Comparison of ENCODE assay signal across 11 cellular contexts in genomic region chr17:76191891-76192290, GRCh38. TPM values are rescaled to one million over a fixed set of nuclear protein-coding genes. Genes with fewer than 3 reads are reported as not detected.
A peak's percentile ranks its signal among the peaks of the same experiment; 100 is the strongest.
DNase-seq lines count a peak whose midpoint lies in the region; ATAC-seq, FAIRE-seq and TF ChIP-seq lines count a peak whose summit lies in the region.
"Had no signal": no experiment of that assay in that cellular context is flagged by ENCODE, and none has a peak within 500 bp of the region (broad histone marks: within the 10 kb centered on the region; RNA-seq: fewer than 3 reads in every experiment).

No MANE protein-coding gene starts in this region.

- no peak overlapping the region for H3K27ac ChIP-seq in HepG2 (ENCODE audit: extremely low read length, insufficient read depth, low read length)
- H3K27ac ChIP-seq in body of pancreas = no peak overlapping the region
- peak overlapping the region in 1 of 10 donors; percentile 65 for H3K27ac ChIP-seq in heart right ventricle
- H3K27ac ChIP-seq: ovary had no signal

- H3K9me3 ChIP-seq in HepG2 (ENCODE audit: low read length) (no peaks in the 10 kb centered on the region), body of pancreas (no peaks in the 10 kb centered on the region), heart right ventricle (no peaks in the 10 kb centered on the region)
- H3K9me3 ChIP-seq: ovary had no signal

- H3K27me3 ChIP-seq in HepG2 (ENCODE audit: control insufficient read depth in 1 of 2, insufficient read depth in 2 of 2, low read length in 2 of 2) = peaks cover 0 to 2% of the 10 kb centered on the region in 2 experiments; a peak in 2 of 5 replicates
- H3K27me3 ChIP-seq in body of pancreas = no peaks in the 10 kb centered on the region
- no peaks in the 10 kb centered on the region for H3K27me3 ChIP-seq in heart right ventricle
- H3K27me3 ChIP-seq: ovary had no signal

- TF ChIP-seq EP300 in HepG2 (IDR thresholded peaks at IDR 0.05; ENCODE audit: low read depth in 2 of 2, low read length in 2 of 2) (no peak), HepG2 (CRISPR knock-in tag; IDR thresholded peaks at IDR 0.05; ENCODE audit: borderline replicate concordance) (no peak)

- H3K4me3 ChIP-seq in HepG2 (replicated peaks in 1 of 3; ENCODE audit: insufficient read depth in 1 of 3, low read depth in 2 of 3, low read length in 3 of 3) (no peak overlapping the region), body of pancreas (no peak overlapping the region), heart right ventricle (no peak overlapping the region)
- H3K4me3 ChIP-seq: ovary had no signal

- intact Hi-C loops in HepG2 (cut with micrococcal nuclease; ENCODE audit: unreplicated experiment) = no loop called here
- intact Hi-C loops in body of pancreas (cut with DNase I) = no loop called here
- intact Hi-C loops in heart right ventricle (cut with DNase I) = no loop called here

- WGBS in HepG2 (ENCODE audit: low lambda C conversion rate) = 26% methylated on average over 6 of the region's 6 CpGs
- WGBS in body of pancreas, 2 donors = 44 to 58% methylated on average over 6 of the region's 6 CpGs
- 64 to 67% methylated on average over 6 of the region's 6 CpGs for WGBS in heart right ventricle, 2 donors

- H2AFZ ChIP-seq in HepG2 (ENCODE audit: low read length) = no peak overlapping the region

- CTCF ChIA-PET in HepG2 (lab: Yijun Ruan, JAX; ENCODE audit: low intra/inter-chr PET ratio, low total read pairs) = no interaction called here

- H4K20me1 ChIP-seq in HepG2 (ENCODE audit: insufficient read depth, low read length) = no peaks in the 10 kb centered on the region

- no peaks in the 10 kb centered on the region for H3K36me3 ChIP-seq in HepG2 (replicated peaks in 1 of 2; ENCODE audit: control insufficient read depth in 1 of 2, insufficient read depth in 2 of 2, low read length in 2 of 2)
- no peaks in the 10 kb centered on the region for H3K36me3 ChIP-seq in body of pancreas (replicated peaks in 1 of 2; ENCODE audit: insufficient read depth in 1 of 2, low read depth in 2 of 2)
- no peaks in the 10 kb centered on the region for H3K36me3 ChIP-seq in heart right ventricle
- H3K36me3 ChIP-seq: ovary had no signal

- in situ Hi-C loops in SK-MEL-5 (cut with HindIII; ENCODE audit: low pct_unique_long_range_greater_than_20kb, low sequenced_read_pairs) = loop anchor here (25.0 kb wide), 1 partner anchor 155 kb away; the partner anchor contains the start of gene EVPL
- in situ Hi-C loops in HepG2 (cut with HindIII; ENCODE audit: extremely low pct_ligation_motif_present, low pct_unique_long_range_greater_than_20kb) = no loop called here

- no TSS peak for BruUV-seq in HepG2 (replicated peaks; lab: Mats Ljungman, UMichigan)

- no peak for FAIRE-seq in HepG2 (lab: Jason Lieb, UNC)

- TF ChIP-seq CTCF in HepG2 (CRISPR knock-in tag; IDR thresholded peaks at IDR 0.05) (no peak), body of pancreas (IDR thresholded peaks at IDR 0.05) (no peak), heart right ventricle (IDR thresholded peaks at IDR 0.05) (no peak)

- ATAC-seq in GM18858 (IDR thresholded peaks at IDR 0.05; ENCODE audit: unreplicated experiment) (peak; percentile 35), GM21825 (IDR thresholded peaks at IDR 0.05; ENCODE audit: unreplicated experiment) (peak; percentile 56), HepG2 (no peak), body of pancreas (no peak), heart right ventricle (no peak)

- POLR2A ChIA-PET in HepG2 (lab: Yijun Ruan, JAX) = interaction anchor here (0.7 to 1.2 kb wide), 2 partner anchors 60 to 72 kb away, joined by 3 read pairs; no protein-coding TSS in a partner anchor

- 0 out of 2 replicates have a peak overlapping the region, but pooled peaks have one; percentile 9 for H3K4me2 ChIP-seq in HepG2 (ENCODE audit: low read depth, low read length)

- TF ChIP-seq POLR2A in HepG2 (IDR thresholded peaks at IDR 0.05; ENCODE audit: insufficient read depth in 1 of 2, low read depth in 2 of 2, low read length in 2 of 2) (no peak), body of pancreas (IDR thresholded peaks at IDR 0.05) (no peak)

- TF ChIP-seq RAD21 in HepG2 (CRISPR knock-in tag; IDR thresholded peaks at IDR 0.05) = no peak

- DNase-seq in SK-MEL-5 (ENCODE audit: low read depth, low spot score) (peak; percentile 35), HepG2 (ENCODE audit: low spot score) (no peak), cerebellar nuclear complex (lab: John Stamatoyannopoulos, UW) (no peak), body of pancreas (no peak), heart right ventricle (no peak), NCI-H2107 (lab: John Stamatoyannopoulos, UW) (no peak)
- DNase-seq: activated CD8-positive, alpha-beta memory T cell treated with anti-CD3 and anti-CD28 coated beads for 24 hours; NCI-H2081; ovary had no signal

- H3K79me2 ChIP-seq in HepG2 (ENCODE audit: insufficient read depth, low read length) = no peaks in the 10 kb centered on the region

- H3K4me1 ChIP-seq in HepG2 (ENCODE audit: insufficient read depth, low read length) (no peaks in the 10 kb centered on the region), body of pancreas (peaks cover 9% of the 10 kb centered on the region), heart right ventricle (peaks cover 0 to 23% (median 11%) of the 10 kb centered on the region in 9 donors)

- no peak overlapping the region for H3K9ac ChIP-seq in HepG2 (ENCODE audit: insufficient read depth, low read depth, low read length)

RNA-seq across cellular contexts. Expression of gene RNF157, which starts 48.4 kb away (rescaled TPM):
- total RNA-seq in SK-MEL-5 (2014; rRNA removed; shearing (Covaris generic)) = 28.1 and 33.9 TPM in 2 replicates
- polyA plus RNA-seq in SK-MEL-5 (2015; cell fraction: cytosol; rRNA removed) = 55.3 and 76.3 TPM in 2 replicates
- polyA plus RNA-seq in SK-MEL-5 (2015; cell fraction: nucleus; rRNA removed) = 30.9 and 49.5 TPM in 2 replicates
- total RNA-seq in HepG2 (2016; rRNA removed; fragmentation: Illumina TruSeq; extraction: Trizol) (1.4 and 1.5 TPM in 2 replicates), body of pancreas (10 to 100 TPM in 1 of 2 donors, 1 to 10 TPM in 1; 4.7 to 29.3 TPM), heart right ventricle (10 to 100 TPM in 2 of 10 donors, 1 to 10 TPM in 8; 1.3 to 18.8 (median 3.4) TPM)
- 1.0 and 1.9 TPM in 2 replicates for total RNA-seq in HepG2 (2016; cell fraction: cytosol; rRNA removed; fragmentation: Illumina TruSeq; extraction: Trizol; ENCODE audit: low read depth)
- total RNA-seq in HepG2 (2016; cell fraction: insoluble cytoplasmic fraction; rRNA removed; fragmentation: Illumina TruSeq; extraction: Trizol) = 1.5 and 2.1 TPM in 2 replicates
- 3.1 and 3.6 TPM in 2 replicates for total RNA-seq in HepG2 (2016; cell fraction: membrane; rRNA removed; fragmentation: Illumina TruSeq; extraction: Trizol)
- total RNA-seq in HepG2 (2016; cell fraction: nucleus; rRNA removed; fragmentation: Illumina TruSeq; extraction: Trizol) = 1.0 and 2.8 TPM in 2 replicates
- polyA plus RNA-seq in HepG2 (2011; rRNA removed) (0.44 and 0.82 TPM in 2 replicates), heart right ventricle (1 to 10 TPM; 2.2 to 6.9 TPM)
- polyA plus RNA-seq in HepG2 (2011; cell fraction: cytosol; rRNA removed) = 0.52 and 0.71 TPM in 2 replicates
- 0.42 TPM in 2 replicates for polyA plus RNA-seq in HepG2 (2011; cell fraction: nucleus; rRNA removed)
- 0.86 and 1.1 TPM in 2 replicates for polyA plus RNA-seq in HepG2 (2012)
- polyA plus RNA-seq in HepG2 (2016; cell fraction: cytosol; fragmentation: Illumina TruSeq; extraction: Trizol; ENCODE audit: low read depth) = 1.7 and 2.0 TPM in 2 replicates
- 1.9 and 2.1 TPM in 2 replicates for polyA plus RNA-seq in HepG2 (2016; cell fraction: insoluble cytoplasmic fraction; fragmentation: Illumina TruSeq; extraction: Trizol; ENCODE audit: low read depth)
- polyA plus RNA-seq in HepG2 (2016; cell fraction: membrane; fragmentation: Illumina TruSeq; extraction: Trizol; ENCODE audit: low read depth) = 3.0 and 5.1 TPM in 2 replicates
- polyA plus RNA-seq in HepG2 (2016; cell fraction: nucleus; fragmentation: Illumina TruSeq; extraction: Trizol; ENCODE audit: insufficient read depth, low read depth) = 1.8 and 3.8 TPM in 2 replicates
- polyA minus RNA-seq in HepG2 (2011; rRNA and poly(A)+ RNA removed; ENCODE audit: low replicate concordance) = 0.66 and 3.2 TPM in 2 replicates
- polyA minus RNA-seq in HepG2 (2011; cell fraction: cytosol; rRNA and poly(A)+ RNA removed) = 0.79 and 1.5 TPM in 2 replicates
- polyA minus RNA-seq in HepG2 (2011; cell fraction: nucleus; rRNA and poly(A)+ RNA removed) = 0.77 and 0.99 TPM in 2 replicates

RNA-seq across cellular contexts. Expression of gene FOXJ1, which starts 50.8 kb away (rescaled TPM):
- not detected in 2 replicates for total RNA-seq in SK-MEL-5 (2014; rRNA removed; shearing (Covaris generic))
- 0.02 and 0.04 TPM in 2 replicates for polyA plus RNA-seq in SK-MEL-5 (2015; cell fraction: cytosol; rRNA removed)
- polyA plus RNA-seq in SK-MEL-5 (2015; cell fraction: nucleus; rRNA removed) = 0.11 TPM in 1 of 2 replicates, not detected in the other
- 1.4 and 1.6 TPM in 2 replicates for total RNA-seq in HepG2 (2016; rRNA removed; fragmentation: Illumina TruSeq; extraction: Trizol)
- total RNA-seq in HepG2 (2016; cell fraction: cytosol; rRNA removed; fragmentation: Illumina TruSeq; extraction: Trizol; ENCODE audit: low read depth) = 0.09 and 0.30 TPM in 2 replicates
- total RNA-seq in HepG2 (2016; cell fraction: insoluble cytoplasmic fraction; rRNA removed; fragmentation: Illumina TruSeq; extraction: Trizol) = 1.4 and 1.9 TPM in 2 replicates
- 0.77 and 0.93 TPM in 2 replicates for total RNA-seq in HepG2 (2016; cell fraction: membrane; rRNA removed; fragmentation: Illumina TruSeq; extraction: Trizol)
- 0.94 and 1.3 TPM in 2 replicates for total RNA-seq in HepG2 (2016; cell fraction: nucleus; rRNA removed; fragmentation: Illumina TruSeq; extraction: Trizol)
- 0.98 and 1.2 TPM in 2 replicates for polyA plus RNA-seq in HepG2 (2011; rRNA removed)
- 0.82 and 1.5 TPM in 2 replicates for polyA plus RNA-seq in HepG2 (2011; cell fraction: cytosol; rRNA removed)
- polyA plus RNA-seq in HepG2 (2011; cell fraction: nucleus; rRNA removed) = 2.8 and 3.7 TPM in 2 replicates
- 0.66 and 0.96 TPM in 2 replicates for polyA plus RNA-seq in HepG2 (2012)
- polyA plus RNA-seq in HepG2 (2016; cell fraction: cytosol; fragmentation: Illumina TruSeq; extraction: Trizol; ENCODE audit: low read depth) = 0.31 and 0.45 TPM in 2 replicates
- polyA plus RNA-seq in HepG2 (2016; cell fraction: insoluble cytoplasmic fraction; fragmentation: Illumina TruSeq; extraction: Trizol; ENCODE audit: low read depth) = 1.3 and 1.4 TPM in 2 replicates
- 0.61 and 0.62 TPM in 2 replicates for polyA plus RNA-seq in HepG2 (2016; cell fraction: membrane; fragmentation: Illumina TruSeq; extraction: Trizol; ENCODE audit: low read depth)
- polyA plus RNA-seq in HepG2 (2016; cell fraction: nucleus; fragmentation: Illumina TruSeq; extraction: Trizol; ENCODE audit: insufficient read depth, low read depth) = 2.0 and 2.1 TPM in 2 replicates
- polyA minus RNA-seq in HepG2 (2011; rRNA and poly(A)+ RNA removed; ENCODE audit: low replicate concordance) = 0.05 and 1.5 TPM in 2 replicates
- polyA minus RNA-seq in HepG2 (2011; cell fraction: cytosol; rRNA and poly(A)+ RNA removed) = 0.35 and 0.40 TPM in 2 replicates
- 0.37 and 0.52 TPM in 2 replicates for polyA minus RNA-seq in HepG2 (2011; cell fraction: nucleus; rRNA and poly(A)+ RNA removed)
- total RNA-seq in body of pancreas = 1 to 10 TPM in 1 of 2 donors, under 1 TPM in 1; 0.33 to 3.4 TPM
- not detected for total RNA-seq in heart right ventricle
- under 1 TPM in 1 of 2 donors, not detected in 1; 0.03 TPM for polyA plus RNA-seq in heart right ventricle

Comparison
In these comparisons a context has a peak if more than half of its experiments do, and no peak if none do; other contexts are left out.
1. ATAC-seq: peak in GM18858 (single experiment) and GM21825 (single experiment); none in HepG2 (single experiment), body of pancreas (single experiment) and heart right ventricle (0 of 8).